ENCODE assay signal across 8 cellular contexts in genomic region chr2:225464346-225465025, GRCh38.
DNase-seq lines count a peak whose midpoint lies in the region; ATAC-seq, FAIRE-seq and TF ChIP-seq lines count a peak whose summit lies in the region.

No MANE protein-coding gene starts in this region.

- no peak for DNase-seq in H54 (ENCODE audit: insufficient read length, low spot score)
- peak; percentile 44 for DNase-seq in NCI-H2196 treated with DMSO at 0.1 percent for 48 hours (lab: John Stamatoyannopoulos, UW; ENCODE audit: unreplicated experiment)
- DNase-seq in right lobe of liver = no peak
- DNase-seq in SW480 (ENCODE audit: low spot score) = no peak
- DNase-seq in activated gamma-delta T cell treated with Interleukin-2 at 50 U/mL for 16 hours = no peak
- no peak for DNase-seq in A673 (ENCODE audit: low spot score)
- DNase-seq in tibial artery = no peak

- H3K9me3 ChIP-seq in right lobe of liver (no peaks in the 10 kb centered on the region), A673 (ENCODE audit: low read depth, low read length, poor library complexity, severe bottlenecking) (no peaks in the 10 kb centered on the region), tibial artery (no peaks in the 10 kb centered on the region)

- CTCF ChIA-PET in A673 (lab: Charles Lee) = no interaction called here

- no peaks in the 10 kb centered on the region for H3K4me1 ChIP-seq in right lobe of liver
- H3K4me1 ChIP-seq in A673 (ENCODE audit: insufficient read depth, low read length, poor library complexity, severe bottlenecking) = no peaks in the 10 kb centered on the region
- no peaks in the 10 kb centered on the region for H3K4me1 ChIP-seq in tibial artery

- TF ChIP-seq POLR2A in H54 (IDR thresholded peaks at IDR 0.05; ENCODE audit: low read depth, low read length) (no peak), right lobe of liver (IDR thresholded peaks at IDR 0.05) (no peak)

- POLR2A ChIA-PET in A673 (lab: Charles Lee; ENCODE audit: low non-redundant PET) = no interaction called here

- no TSS peak for BruUV-seq in A673 (replicated peaks; lab: Mats Ljungman, UMichigan)

- peak; percentile 45 for FAIRE-seq in H54 (lab: Jason Lieb, UNC)

- H3K36me3 ChIP-seq in right lobe of liver (no peaks in the 10 kb centered on the region), A673 (ENCODE audit: insufficient read depth, low read length, poor library complexity, severe bottlenecking) (no peaks in the 10 kb centered on the region), tibial artery (no peaks in the 10 kb centered on the region)

- peaks cover 0 to 14% of the 10 kb centered on the region in 2 donors for H3K27me3 ChIP-seq in right lobe of liver
- no peaks in the 10 kb centered on the region for H3K27me3 ChIP-seq in A673 (replicated peaks; ENCODE audit: insufficient read depth, low read depth, low read length, poor library complexity)
- no peaks in the 10 kb centered on the region for H3K27me3 ChIP-seq in tibial artery

- H3K4me3 ChIP-seq in right lobe of liver (peak overlapping the region in 2 of 3 donors; percentile 5 to 16), A673 (ENCODE audit: low read depth, low read length, poor library complexity, severe bottlenecking) (no peak overlapping the region), tibial artery (no peak overlapping the region)

- ATAC-seq in GM18519 (IDR thresholded peaks at IDR 0.05; ENCODE audit: low FRiP score, unreplicated experiment) = peak; percentile 85
- ATAC-seq in right lobe of liver = peak; percentile 63 to 85 (median 76)

- H3K27ac ChIP-seq in right lobe of liver (no peak overlapping the region), A673 (ENCODE audit: low read depth, low read length, poor library complexity, severe bottlenecking) (no peak overlapping the region), tibial artery (no peak overlapping the region)

- TF ChIP-seq CTCF in right lobe of liver (IDR thresholded peaks at IDR 0.05) (no peak), A673 (conservative IDR thresholded peaks at IDR 0.05; ENCODE audit: low read depth, low read length) (no peak), tibial artery (IDR thresholded peaks at IDR 0.05) (no peak)

- intact Hi-C loops in right lobe of liver (cut with DNase I) = no loop called here
- intact Hi-C loops in A673 (cut with micrococcal nuclease; ENCODE audit: unreplicated experiment) = no loop called here
- intact Hi-C loops in tibial artery (cut with DNase I; ENCODE audit: low total_unique reads) = no loop called here

- WGBS in right lobe of liver (ENCODE audit: insufficient coverage, low coverage, low lambda C conversion rate, missing lambda C conversion rate) = 37% methylated on average over 10 of the region's 10 CpGs

Comparison
In these comparisons a context has a peak if more than half of its experiments do, and no peak if none do; other contexts are left out.
1. H3K4me3 ChIP-seq: peak in right lobe of liver (2 of 3); none in A673 (single experiment) and tibial artery (0 of 2).